ENCODE assay signal across 1 cellular context in the genomic region with DNA sequence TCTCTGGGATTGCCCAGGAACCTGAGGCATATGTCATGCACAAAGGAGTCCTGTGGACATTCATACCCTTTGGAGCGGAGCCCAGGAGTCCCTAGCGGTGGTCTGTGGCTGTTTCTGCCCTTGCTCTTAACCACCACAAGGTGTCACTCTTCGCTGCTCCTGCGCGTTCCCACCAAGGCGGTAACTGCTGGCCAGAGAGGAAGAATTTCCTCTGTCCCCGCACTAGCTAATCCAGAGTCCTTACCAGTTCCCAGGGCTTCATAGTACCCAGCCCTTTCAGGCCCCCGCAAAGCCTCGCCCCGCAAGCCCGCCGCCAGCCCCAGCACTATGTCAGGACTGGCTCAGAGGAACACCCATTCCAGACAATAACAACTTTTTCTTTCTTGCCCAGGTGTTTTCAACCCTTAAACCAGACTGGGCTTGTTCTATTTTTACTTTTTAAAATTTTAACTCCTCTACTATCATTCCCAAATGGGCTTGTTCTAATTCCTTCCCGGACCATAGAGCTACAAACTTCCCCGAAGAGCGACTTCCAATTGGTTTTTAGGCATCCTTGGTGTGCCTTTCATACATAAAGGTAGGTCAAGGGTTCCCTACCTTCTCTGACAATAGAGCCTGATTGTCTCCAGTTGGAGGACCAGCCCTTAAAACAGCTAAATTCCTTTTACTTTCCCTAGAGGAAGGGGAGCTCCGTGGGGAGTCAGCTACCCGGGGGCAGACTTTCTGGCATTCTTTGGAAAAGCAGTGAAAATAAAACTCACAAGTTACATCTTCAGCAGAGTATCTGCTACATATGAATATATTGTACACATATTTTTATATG.
TF ChIP-seq lines count a peak whose summit lies in the region.

No MANE protein-coding gene starts in this region.

TF ChIP-seq in K562, 482 proteins besides CTCF, POLR2A, EP300 and RAD21 (continued from another document and continues in another):
- TF ChIP-seq ZNF165 (CRISPR knock-in tag; IDR thresholded peaks at IDR 0.05; ENCODE audit: borderline replicate concordance) (no peak), CREM (IDR thresholded peaks at IDR 0.05; ENCODE audit: low read depth) (peak; percentile 52; the same call in 1 of the 2 replicates), PTTG1 (tag; IDR thresholded peaks at IDR 0.05; ENCODE audit: low read depth) (no peak), NR3C1 (CRISPR knock-in tag; IDR thresholded peaks at IDR 0.05) (no peak), ZC3H11A (IDR thresholded peaks at IDR 0.05; ENCODE audit: low read depth, low read length) (0 out of 2 replicates have a peak, but pooled peaks have one; percentile 44), CC2D1A (IDR thresholded peaks at IDR 0.05) (peak; percentile 72; the same call in 1 of the 2 replicates), HNRNPK (IDR thresholded peaks at IDR 0.05; ENCODE audit: low read depth, low read length, poor library complexity, severe bottlenecking) (no peak), XRCC5 (IDR thresholded peaks at IDR 0.05; ENCODE audit: low read depth, low read length) (peak; percentile 90; the same call in 1 of the 2 replicates), NR2C2 (CRISPR knock-in tag; IDR thresholded peaks at IDR 0.05) (no peak), NR2C2 (tag; IDR thresholded peaks at IDR 0.05) (no peak), HDAC2 (IDR thresholded peaks at IDR 0.05) (no peak), TCFL5 (CRISPR knock-in tag; conservative IDR thresholded peaks at IDR 0.05) (no peak), CTBP1 (IDR thresholded peaks at IDR 0.05; ENCODE audit: borderline replicate concordance) (peak; percentile 27; the same call in 1 of the 2 replicates), ZNF184 (CRISPR knock-in tag; IDR thresholded peaks at IDR 0.05) (no peak), ZC3H4 (CRISPR knock-in tag; IDR thresholded peaks at IDR 0.05; ENCODE audit: borderline replicate concordance) (no peak), NR2F6 (CRISPR knock-in tag; IDR thresholded peaks at IDR 0.05) (no peak), MTA2 (IDR thresholded peaks at IDR 0.05; ENCODE audit: low read depth) (no peak), MAZ (CRISPR knock-in tag; conservative IDR thresholded peaks at IDR 0.05 in 1 of 2, IDR thresholded peaks at IDR 0.05 in 1 of 2) (peak in 1 of 2 experiments; percentile 64; a peak in 3 of 4 replicates), HLTF (IDR thresholded peaks at IDR 0.05) (no peak), SRSF1 (IDR thresholded peaks at IDR 0.05; ENCODE audit: low read depth, low read length) (no peak), MED1 (CRISPR knock-in tag; IDR thresholded peaks at IDR 0.05; ENCODE audit: borderline replicate concordance) (no peak), ATF7 (IDR thresholded peaks at IDR 0.05) (0 out of 2 replicates have a peak, but pooled peaks have one; percentile 43), ZNF408 (CRISPR knock-in tag; IDR thresholded peaks at IDR 0.05; ENCODE audit: low read depth) (no peak), KLF13 (tag; IDR thresholded peaks at IDR 0.05; ENCODE audit: borderline replicate concordance, low read depth) (no peak), POLR3G (IDR thresholded peaks at IDR 0.05; ENCODE audit: extremely low read depth, insufficient read length, insufficient replicate concordance) (no peak)
- TF ChIP-seq, protein P1, sequence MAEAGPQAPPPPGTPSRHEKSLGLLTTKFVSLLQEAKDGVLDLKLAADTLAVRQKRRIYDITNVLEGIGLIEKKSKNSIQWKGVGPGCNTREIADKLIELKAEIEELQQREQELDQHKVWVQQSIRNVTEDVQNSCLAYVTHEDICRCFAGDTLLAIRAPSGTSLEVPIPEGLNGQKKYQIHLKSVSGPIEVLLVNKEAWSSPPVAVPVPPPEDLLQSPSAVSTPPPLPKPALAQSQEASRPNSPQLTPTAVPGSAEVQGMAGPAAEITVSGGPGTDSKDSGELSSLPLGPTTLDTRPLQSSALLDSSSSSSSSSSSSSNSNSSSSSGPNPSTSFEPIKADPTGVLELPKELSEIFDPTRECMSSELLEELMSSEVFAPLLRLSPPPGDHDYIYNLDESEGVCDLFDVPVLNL (CRISPR knock-in tag; IDR thresholded peaks at IDR 0.05; ENCODE audit: low read depth) = no peak
- TF ChIP-seq, protein P2, sequence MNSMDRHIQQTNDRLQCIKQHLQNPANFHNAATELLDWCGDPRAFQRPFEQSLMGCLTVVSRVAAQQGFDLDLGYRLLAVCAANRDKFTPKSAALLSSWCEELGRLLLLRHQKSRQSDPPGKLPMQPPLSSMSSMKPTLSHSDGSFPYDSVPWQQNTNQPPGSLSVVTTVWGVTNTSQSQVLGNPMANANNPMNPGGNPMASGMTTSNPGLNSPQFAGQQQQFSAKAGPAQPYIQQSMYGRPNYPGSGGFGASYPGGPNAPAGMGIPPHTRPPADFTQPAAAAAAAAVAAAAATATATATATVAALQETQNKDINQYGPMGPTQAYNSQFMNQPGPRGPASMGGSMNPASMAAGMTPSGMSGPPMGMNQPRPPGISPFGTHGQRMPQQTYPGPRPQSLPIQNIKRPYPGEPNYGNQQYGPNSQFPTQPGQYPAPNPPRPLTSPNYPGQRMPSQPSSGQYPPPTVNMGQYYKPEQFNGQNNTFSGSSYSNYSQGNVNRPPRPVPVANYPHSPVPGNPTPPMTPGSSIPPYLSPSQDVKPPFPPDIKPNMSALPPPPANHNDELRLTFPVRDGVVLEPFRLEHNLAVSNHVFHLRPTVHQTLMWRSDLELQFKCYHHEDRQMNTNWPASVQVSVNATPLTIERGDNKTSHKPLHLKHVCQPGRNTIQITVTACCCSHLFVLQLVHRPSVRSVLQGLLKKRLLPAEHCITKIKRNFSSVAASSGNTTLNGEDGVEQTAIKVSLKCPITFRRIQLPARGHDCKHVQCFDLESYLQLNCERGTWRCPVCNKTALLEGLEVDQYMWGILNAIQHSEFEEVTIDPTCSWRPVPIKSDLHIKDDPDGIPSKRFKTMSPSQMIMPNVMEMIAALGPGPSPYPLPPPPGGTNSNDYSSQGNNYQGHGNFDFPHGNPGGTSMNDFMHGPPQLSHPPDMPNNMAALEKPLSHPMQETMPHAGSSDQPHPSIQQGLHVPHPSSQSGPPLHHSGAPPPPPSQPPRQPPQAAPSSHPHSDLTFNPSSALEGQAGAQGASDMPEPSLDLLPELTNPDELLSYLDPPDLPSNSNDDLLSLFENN (IDR thresholded peaks at IDR 0.05; ENCODE audit: low read depth in 2 of 2, low read length in 2 of 2) = no peak
- TF ChIP-seq, protein P3, sequence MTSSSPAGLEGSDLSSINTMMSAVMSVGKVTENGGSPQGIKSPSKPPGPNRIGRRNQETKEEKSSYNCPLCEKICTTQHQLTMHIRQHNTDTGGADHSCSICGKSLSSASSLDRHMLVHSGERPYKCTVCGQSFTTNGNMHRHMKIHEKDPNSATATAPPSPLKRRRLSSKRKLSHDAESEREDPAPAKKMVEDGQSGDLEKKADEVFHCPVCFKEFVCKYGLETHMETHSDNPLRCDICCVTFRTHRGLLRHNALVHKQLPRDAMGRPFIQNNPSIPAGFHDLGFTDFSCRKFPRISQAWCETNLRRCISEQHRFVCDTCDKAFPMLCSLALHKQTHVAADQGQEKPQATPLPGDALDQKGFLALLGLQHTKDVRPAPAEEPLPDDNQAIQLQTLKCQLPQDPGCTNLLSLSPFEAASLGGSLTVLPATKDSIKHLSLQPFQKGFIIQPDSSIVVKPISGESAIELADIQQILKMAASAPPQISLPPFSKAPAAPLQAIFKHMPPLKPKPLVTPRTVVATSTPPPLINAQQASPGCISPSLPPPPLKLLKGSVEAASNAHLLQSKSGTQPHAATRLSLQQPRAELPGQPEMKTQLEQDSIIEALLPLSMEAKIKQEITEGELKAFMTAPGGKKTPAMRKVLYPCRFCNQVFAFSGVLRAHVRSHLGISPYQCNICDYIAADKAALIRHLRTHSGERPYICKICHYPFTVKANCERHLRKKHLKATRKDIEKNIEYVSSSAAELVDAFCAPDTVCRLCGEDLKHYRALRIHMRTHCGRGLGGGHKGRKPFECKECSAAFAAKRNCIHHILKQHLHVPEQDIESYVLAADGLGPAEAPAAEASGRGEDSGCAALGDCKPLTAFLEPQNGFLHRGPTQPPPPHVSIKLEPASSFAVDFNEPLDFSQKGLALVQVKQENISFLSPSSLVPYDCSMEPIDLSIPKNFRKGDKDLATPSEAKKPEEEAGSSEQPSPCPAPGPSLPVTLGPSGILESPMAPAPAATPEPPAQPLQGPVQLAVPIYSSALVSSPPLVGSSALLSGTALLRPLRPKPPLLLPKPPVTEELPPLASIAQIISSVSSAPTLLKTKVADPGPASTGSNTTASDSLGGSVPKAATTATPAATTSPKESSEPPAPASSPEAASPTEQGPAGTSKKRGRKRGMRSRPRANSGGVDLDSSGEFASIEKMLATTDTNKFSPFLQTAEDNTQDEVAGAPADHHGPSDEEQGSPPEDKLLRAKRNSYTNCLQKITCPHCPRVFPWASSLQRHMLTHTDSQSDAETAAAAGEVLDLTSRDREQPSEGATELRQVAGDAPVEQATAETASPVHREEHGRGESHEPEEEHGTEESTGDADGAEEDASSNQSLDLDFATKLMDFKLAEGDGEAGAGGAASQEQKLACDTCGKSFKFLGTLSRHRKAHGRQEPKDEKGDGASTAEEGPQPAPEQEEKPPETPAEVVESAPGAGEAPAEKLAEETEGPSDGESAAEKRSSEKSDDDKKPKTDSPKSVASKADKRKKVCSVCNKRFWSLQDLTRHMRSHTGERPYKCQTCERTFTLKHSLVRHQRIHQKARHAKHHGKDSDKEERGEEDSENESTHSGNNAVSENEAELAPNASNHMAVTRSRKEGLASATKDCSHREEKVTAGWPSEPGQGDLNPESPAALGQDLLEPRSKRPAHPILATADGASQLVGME (CRISPR knock-in tag; IDR thresholded peaks at IDR 0.05) = no peak
- TF ChIP-seq, protein P4, sequence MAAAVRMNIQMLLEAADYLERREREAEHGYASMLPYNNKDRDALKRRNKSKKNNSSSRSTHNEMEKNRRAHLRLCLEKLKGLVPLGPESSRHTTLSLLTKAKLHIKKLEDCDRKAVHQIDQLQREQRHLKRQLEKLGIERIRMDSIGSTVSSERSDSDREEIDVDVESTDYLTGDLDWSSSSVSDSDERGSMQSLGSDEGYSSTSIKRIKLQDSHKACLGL (CRISPR knock-in tag; IDR thresholded peaks at IDR 0.05; ENCODE audit: borderline replicate concordance, poor library complexity, severe bottlenecking) = no peak
- TF ChIP-seq, protein P5, sequence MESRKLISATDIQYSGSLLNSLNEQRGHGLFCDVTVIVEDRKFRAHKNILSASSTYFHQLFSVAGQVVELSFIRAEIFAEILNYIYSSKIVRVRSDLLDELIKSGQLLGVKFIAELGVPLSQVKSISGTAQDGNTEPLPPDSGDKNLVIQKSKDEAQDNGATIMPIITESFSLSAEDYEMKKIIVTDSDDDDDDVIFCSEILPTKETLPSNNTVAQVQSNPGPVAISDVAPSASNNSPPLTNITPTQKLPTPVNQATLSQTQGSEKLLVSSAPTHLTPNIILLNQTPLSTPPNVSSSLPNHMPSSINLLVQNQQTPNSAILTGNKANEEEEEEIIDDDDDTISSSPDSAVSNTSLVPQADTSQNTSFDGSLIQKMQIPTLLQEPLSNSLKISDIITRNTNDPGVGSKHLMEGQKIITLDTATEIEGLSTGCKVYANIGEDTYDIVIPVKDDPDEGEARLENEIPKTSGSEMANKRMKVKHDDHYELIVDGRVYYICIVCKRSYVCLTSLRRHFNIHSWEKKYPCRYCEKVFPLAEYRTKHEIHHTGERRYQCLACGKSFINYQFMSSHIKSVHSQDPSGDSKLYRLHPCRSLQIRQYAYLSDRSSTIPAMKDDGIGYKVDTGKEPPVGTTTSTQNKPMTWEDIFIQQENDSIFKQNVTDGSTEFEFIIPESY (CRISPR knock-in tag; IDR thresholded peaks at IDR 0.05) = peak; percentile 68; the same call in 1 of the 2 replicates
- TF ChIP-seq, protein P6, sequence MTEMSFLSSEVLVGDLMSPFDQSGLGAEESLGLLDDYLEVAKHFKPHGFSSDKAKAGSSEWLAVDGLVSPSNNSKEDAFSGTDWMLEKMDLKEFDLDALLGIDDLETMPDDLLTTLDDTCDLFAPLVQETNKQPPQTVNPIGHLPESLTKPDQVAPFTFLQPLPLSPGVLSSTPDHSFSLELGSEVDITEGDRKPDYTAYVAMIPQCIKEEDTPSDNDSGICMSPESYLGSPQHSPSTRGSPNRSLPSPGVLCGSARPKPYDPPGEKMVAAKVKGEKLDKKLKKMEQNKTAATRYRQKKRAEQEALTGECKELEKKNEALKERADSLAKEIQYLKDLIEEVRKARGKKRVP (CRISPR knock-in tag; IDR thresholded peaks at IDR 0.05) = no peak
- TF ChIP-seq, protein P7, sequence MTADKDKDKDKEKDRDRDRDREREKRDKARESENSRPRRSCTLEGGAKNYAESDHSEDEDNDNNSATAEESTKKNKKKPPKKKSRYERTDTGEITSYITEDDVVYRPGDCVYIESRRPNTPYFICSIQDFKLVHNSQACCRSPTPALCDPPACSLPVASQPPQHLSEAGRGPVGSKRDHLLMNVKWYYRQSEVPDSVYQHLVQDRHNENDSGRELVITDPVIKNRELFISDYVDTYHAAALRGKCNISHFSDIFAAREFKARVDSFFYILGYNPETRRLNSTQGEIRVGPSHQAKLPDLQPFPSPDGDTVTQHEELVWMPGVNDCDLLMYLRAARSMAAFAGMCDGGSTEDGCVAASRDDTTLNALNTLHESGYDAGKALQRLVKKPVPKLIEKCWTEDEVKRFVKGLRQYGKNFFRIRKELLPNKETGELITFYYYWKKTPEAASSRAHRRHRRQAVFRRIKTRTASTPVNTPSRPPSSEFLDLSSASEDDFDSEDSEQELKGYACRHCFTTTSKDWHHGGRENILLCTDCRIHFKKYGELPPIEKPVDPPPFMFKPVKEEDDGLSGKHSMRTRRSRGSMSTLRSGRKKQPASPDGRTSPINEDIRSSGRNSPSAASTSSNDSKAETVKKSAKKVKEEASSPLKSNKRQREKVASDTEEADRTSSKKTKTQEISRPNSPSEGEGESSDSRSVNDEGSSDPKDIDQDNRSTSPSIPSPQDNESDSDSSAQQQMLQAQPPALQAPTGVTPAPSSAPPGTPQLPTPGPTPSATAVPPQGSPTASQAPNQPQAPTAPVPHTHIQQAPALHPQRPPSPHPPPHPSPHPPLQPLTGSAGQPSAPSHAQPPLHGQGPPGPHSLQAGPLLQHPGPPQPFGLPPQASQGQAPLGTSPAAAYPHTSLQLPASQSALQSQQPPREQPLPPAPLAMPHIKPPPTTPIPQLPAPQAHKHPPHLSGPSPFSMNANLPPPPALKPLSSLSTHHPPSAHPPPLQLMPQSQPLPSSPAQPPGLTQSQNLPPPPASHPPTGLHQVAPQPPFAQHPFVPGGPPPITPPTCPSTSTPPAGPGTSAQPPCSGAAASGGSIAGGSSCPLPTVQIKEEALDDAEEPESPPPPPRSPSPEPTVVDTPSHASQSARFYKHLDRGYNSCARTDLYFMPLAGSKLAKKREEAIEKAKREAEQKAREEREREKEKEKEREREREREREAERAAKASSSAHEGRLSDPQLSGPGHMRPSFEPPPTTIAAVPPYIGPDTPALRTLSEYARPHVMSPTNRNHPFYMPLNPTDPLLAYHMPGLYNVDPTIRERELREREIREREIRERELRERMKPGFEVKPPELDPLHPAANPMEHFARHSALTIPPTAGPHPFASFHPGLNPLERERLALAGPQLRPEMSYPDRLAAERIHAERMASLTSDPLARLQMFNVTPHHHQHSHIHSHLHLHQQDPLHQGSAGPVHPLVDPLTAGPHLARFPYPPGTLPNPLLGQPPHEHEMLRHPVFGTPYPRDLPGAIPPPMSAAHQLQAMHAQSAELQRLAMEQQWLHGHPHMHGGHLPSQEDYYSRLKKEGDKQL (CRISPR knock-in tag; IDR thresholded peaks at IDR 0.05; ENCODE audit: borderline replicate concordance) = no peak
- TF ChIP-seq, protein P8, sequence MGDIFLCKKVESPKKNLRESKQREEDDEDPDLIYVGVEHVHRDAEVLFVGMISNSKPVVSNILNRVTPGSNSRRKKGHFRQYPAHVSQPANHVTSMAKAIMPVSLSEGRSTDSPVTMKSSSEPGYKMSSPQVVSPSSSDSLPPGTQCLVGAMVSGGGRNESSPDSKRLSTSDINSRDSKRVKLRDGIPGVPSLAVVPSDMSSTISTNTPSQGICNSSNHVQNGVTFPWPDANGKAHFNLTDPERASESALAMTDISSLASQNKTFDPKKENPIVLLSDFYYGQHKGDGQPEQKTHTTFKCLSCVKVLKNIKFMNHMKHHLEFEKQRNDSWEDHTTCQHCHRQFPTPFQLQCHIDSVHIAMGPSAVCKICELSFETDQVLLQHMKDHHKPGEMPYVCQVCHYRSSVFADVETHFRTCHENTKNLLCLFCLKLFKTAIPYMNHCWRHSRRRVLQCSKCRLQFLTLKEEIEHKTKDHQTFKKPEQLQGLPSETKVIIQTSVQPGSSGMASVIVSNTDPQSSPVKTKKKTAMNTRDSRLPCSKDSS (IDR thresholded peaks at IDR 0.05; ENCODE audit: low read depth, partially characterized antibody) = no peak
